ENCODE assay signal across 15 cellular contexts in genomic region chr11:63532799-63533475, GRCh38. TPM values are rescaled to one million over a fixed set of nuclear protein-coding genes. Genes with fewer than 3 reads are reported as not detected.
DNase-seq lines count a peak whose midpoint lies in the region; ATAC-seq, FAIRE-seq and TF ChIP-seq lines count a peak whose summit lies in the region.
"Had no signal": no experiment of that assay in that cellular context is flagged by ENCODE, and none has a peak within 500 bp of the region (broad histone marks: within the 10 kb centered on the region; RNA-seq: fewer than 3 reads in every experiment).

No MANE protein-coding gene starts in this region.

- H3K27ac ChIP-seq in DND-41 (ENCODE audit: low read length) (no peak overlapping the region), H1 (ENCODE audit: low read depth, low read length) (no peak overlapping the region; the same call in 1 of the 2 replicates)

- H3K4me2 ChIP-seq in DND-41 (ENCODE audit: insufficient read depth, low read length): no peak overlapping the region
- H3K4me2 ChIP-seq in H1 (ENCODE audit: insufficient read depth in 1 of 2, low read depth in 2 of 2, low read length in 2 of 2): peak overlapping the region; percentile 2 to 11; a peak in 3 of 4 replicates

- no peaks in the 10 kb centered on the region for H3K23me2 ChIP-seq in H1 (ENCODE audit: low read depth, low read length)

- H3K27me3 ChIP-seq in DND-41 (ENCODE audit: insufficient read depth, low read length, poor library complexity): no peaks in the 10 kb centered on the region
- H3K27me3 ChIP-seq in H1 (replicated peaks in 1 of 4; ENCODE audit: control insufficient read depth in 3 of 4, extremely low read depth in 1 of 4, insufficient read depth in 3 of 4, low read length in 3 of 4): no peaks in the 10 kb centered on the region
- H3K27me3 ChIP-seq: right lobe of liver had no signal

- no peak overlapping the region for H3K14ac ChIP-seq in H1 (ENCODE audit: insufficient read length)

- no peak for TF ChIP-seq POLR2A in H1 (IDR thresholded peaks at IDR 0.05; ENCODE audit: control extremely low read depth in 1 of 2, low read depth in 2 of 2, low read length in 2 of 2)

- peak overlapping the region; percentile 95 for H3K18ac ChIP-seq in H1 (ENCODE audit: extremely low read depth, low read length)

- no peak overlapping the region for H3K4me3 ChIP-seq in DND-41 (ENCODE audit: low read depth in 1 of 2, low read length in 2 of 2)
- peak overlapping the region in 1 of 4 experiments; percentile 33; a peak in 1 of 8 replicates for H3K4me3 ChIP-seq in H1 (ENCODE audit: extremely low read depth in 1 of 4, insufficient read depth in 2 of 4, low read depth in 3 of 4, low read length in 4 of 4)
- H3K4me3 ChIP-seq: right lobe of liver had no signal

- H2BK12ac ChIP-seq in H1 (ENCODE audit: low read depth, low read length): peak overlapping the region; percentile 97

- peak overlapping the region; percentile 61; the same call in 1 of the 2 replicates for H2BK15ac ChIP-seq in H1 (ENCODE audit: low read length)

- H3K9ac ChIP-seq in DND-41 (ENCODE audit: low read depth, low read length) (no peak overlapping the region), H1 (replicated peaks in 1 of 4; ENCODE audit: extremely low read depth in 1 of 4, low read depth in 3 of 4, low read length in 3 of 4) (no peak overlapping the region)

- H2BK20ac ChIP-seq in H1 (ENCODE audit: low read length): peak overlapping the region; percentile 99

- no peak overlapping the region for H3K23ac ChIP-seq in H1 (ENCODE audit: insufficient read length)

- no peak for TF ChIP-seq RAD21 in H1 (IDR thresholded peaks at IDR 0.05 in 1 of 2, conservative IDR thresholded peaks at IDR 0.05 in 1 of 2; ENCODE audit: low read depth in 2 of 2, low read length in 2 of 2)

- intact Hi-C loops in left ventricle myocardium superior (cut with micrococcal nuclease): no loop called here

- peak overlapping the region; percentile 6 for H3K4ac ChIP-seq in H1 (replicated peaks; ENCODE audit: insufficient read length, low read depth, low read length)

- H3K9me3 ChIP-seq in DND-41 (ENCODE audit: insufficient read depth, low read length, severe bottlenecking): no peaks in the 10 kb centered on the region
- no peaks in the 10 kb centered on the region; a peak in 1 of 4 replicates for H3K9me3 ChIP-seq in H1 (ENCODE audit: insufficient read depth in 2 of 2, low read depth in 1 of 2, low read length in 1 of 2)
- H3K9me3 ChIP-seq: right lobe of liver had no signal

- H4K20me1 ChIP-seq in DND-41 (ENCODE audit: insufficient read depth, low read length) (no peaks in the 10 kb centered on the region), H1 (replicated peaks in 1 of 2; ENCODE audit: control insufficient read depth in 1 of 2, insufficient read depth in 2 of 2, low read length in 2 of 2) (no peaks in the 10 kb centered on the region)

- CTCF ChIA-PET in H1 (lab: Charles Lee; ENCODE audit: partially characterized antibody): interaction anchor here (0.7 to 2.1 kb wide), 4 partner anchors 12 to 74 kb away, joined by 3 to 4 read pairs (median 4); no protein-coding TSS in a partner anchor

- peak; percentile 45 for FAIRE-seq in H1 (lab: Jason Lieb, UNC)

- H3K79me2 ChIP-seq in DND-41 (ENCODE audit: insufficient read depth, low read length) (no peaks in the 10 kb centered on the region), H1 (ENCODE audit: control insufficient read depth in 1 of 2, insufficient read depth in 2 of 2, low read length in 2 of 2) (no peaks in the 10 kb centered on the region)

- 0 out of 2 replicates have a peak overlapping the region, but pooled peaks have one; percentile 9 for H2AK5ac ChIP-seq in H1 (ENCODE audit: low read depth, low read length)

- H2BK5ac ChIP-seq in H1 (ENCODE audit: low read depth, low read length): peak overlapping the region; percentile 89; the same call in 1 of the 2 replicates

- no peaks in the 10 kb centered on the region for H3K79me1 ChIP-seq in H1 (ENCODE audit: low read depth, low read length)

- no peak for TF ChIP-seq EP300 in H1 (IDR thresholded peaks at IDR 0.05; ENCODE audit: borderline replicate concordance in 1 of 2, low read depth in 2 of 2, low read length in 2 of 2)

- 67% methylated on average over 4 of the region's 4 CpGs; no CpG with 5 or more reads in 1 of the 2 experiments for WGBS in H1 (ENCODE audit: extremely low coverage in 1 of 2, insufficient coverage in 1 of 2, insufficient read length in 1 of 2, insufficient replicate concordance in 2 of 2, low coverage in 1 of 2, low lambda C conversion rate in 2 of 2, missing lambda C conversion rate in 1 of 2), 2 experiments

- peak overlapping the region; percentile 64 for H4K5ac ChIP-seq in H1 (ENCODE audit: insufficient read length, low read depth, low read length)

- peak overlapping the region; percentile 95 for H4K91ac ChIP-seq in H1 (replicated peaks; ENCODE audit: insufficient read length, low read length)

- H3K36me3 ChIP-seq in DND-41 (ENCODE audit: insufficient read depth, low read length) (no peaks in the 10 kb centered on the region), H1 (ENCODE audit: control insufficient read depth in 2 of 4, insufficient read depth in 4 of 4, low read length in 3 of 4) (no peaks in the 10 kb centered on the region)
- H3K36me3 ChIP-seq: right lobe of liver had no signal

- TF ChIP-seq CTCF in DND-41 (IDR thresholded peaks at IDR 0.05; ENCODE audit: borderline replicate concordance, extremely low read depth, low read length, poor library complexity, severe bottlenecking) (no peak), H1 (IDR thresholded peaks at IDR 0.05; ENCODE audit: control extremely low read depth in 1 of 3, insufficient read depth in 1 of 3, low read depth in 1 of 3, low read length in 3 of 3) (no peak)

- H4K8ac ChIP-seq in H1 (ENCODE audit: extremely low read depth, insufficient read depth, low read length): no peak overlapping the region

- no peak overlapping the region for H3K56ac ChIP-seq in H1 (replicated peaks; ENCODE audit: insufficient read length, low read depth, low read length)

- DNase-seq in DND-41 (no peak), M059J (ENCODE audit: low read depth) (peak; percentile 21), H1 (ENCODE audit: low read depth in 1 of 2, low spot score in 2 of 2) (no peak), pons (ENCODE audit: low spot score) (peak; percentile 57), NCI-H187 (lab: John Stamatoyannopoulos, UW) (no peak), NCI-H1930 (lab: John Stamatoyannopoulos, UW) (no peak), T-helper 1 cell (no peak), left ventricle myocardium superior (no peak)
- DNase-seq: activated CD4-positive, alpha-beta T cell treated with anti-CD3 and anti-CD28 coated beads, Interleukin-2, amount 10 ng/mL, durations not matched to agents 24 days and 14 days; foreskin melanocyte; kidney glomerular epithelial cell; NCI-H226; right lobe of liver had no signal

- ATAC-seq in DND-41 (ENCODE audit: insufficient read depth, low read depth): no peak
- ATAC-seq in left ventricle myocardium superior: no peak
- ATAC-seq: HCT116, right lobe of liver had no signal

- peaks cover 40% of the 10 kb centered on the region for H3K4me1 ChIP-seq in DND-41 (ENCODE audit: insufficient read depth, low read length)
- peaks cover 14 to 31% (median 27%) of the 10 kb centered on the region in 4 experiments; a peak in 6 of 7 replicates for H3K4me1 ChIP-seq in H1 (replicated peaks in 1 of 4; ENCODE audit: control insufficient read depth in 3 of 4, insufficient read depth in 4 of 4, low read length in 3 of 4)

- H2BK120ac ChIP-seq in H1 (replicated peaks; ENCODE audit: low read depth, low read length): peak overlapping the region; percentile 77

- POLR2A ChIA-PET in H1 (lab: Charles Lee; ENCODE audit: partially characterized antibody): interaction anchor here (1.0 to 1.9 kb wide), 5 partner anchors 10 to 128 kb away, joined by 3 to 7 read pairs (median 4); no protein-coding TSS in a partner anchor

- H2AFZ ChIP-seq in DND-41 (ENCODE audit: low read depth, low read length) (peak overlapping the region; percentile 12; the same call in 1 of the 2 replicates), H1 (ENCODE audit: low read length) (no peak overlapping the region)

RNA-seq across cellular contexts. Expression of gene PLAAT4, which starts 3.7 kb away (rescaled TPM):
- 81.0 and 90.7 TPM in 2 replicates for total RNA-seq in M059J (2014; rRNA removed; shearing (Covaris generic))
- 2.6 and 2.8 TPM in 2 replicates for total RNA-seq in H1 (2021; fragmentation: NEBNext Ultra II Directional; extraction: Animal tissue kit (Norgen Biotek cat#: 25700))
- 3.9 and 4.1 TPM in 2 replicates for polyA plus RNA-seq in H1 (2011; rRNA removed)
- polyA plus RNA-seq in H1 (2011; cell fraction: cytosol; rRNA removed): 5.8 TPM
- polyA plus RNA-seq in H1 (2011; cell fraction: nucleus; rRNA removed): 5.1 TPM
- 2.6 to 3.9 TPM (median 3.2 TPM) in 4 replicates for polyA plus RNA-seq in H1 (2012, experiment 1 of 2)
- polyA plus RNA-seq in H1 (2012, experiment 2 of 2): 1.5 TPM
- 1.1 TPM for polyA plus RNA-seq in H1 (2013, experiment 1 of 2)
- 1.7 TPM for polyA plus RNA-seq in H1 (2013, experiment 2 of 2)
- 1.00 and 1.6 TPM in 2 replicates for polyA minus RNA-seq in H1 (2011; rRNA and poly(A)+ RNA removed)
- polyA minus RNA-seq in H1 (2011; cell fraction: cytosol; rRNA and poly(A)+ RNA removed): 2.1 TPM
- 2.8 TPM for polyA minus RNA-seq in H1 (2011; cell fraction: nucleus; rRNA and poly(A)+ RNA removed)
- total RNA-seq in left ventricle myocardium superior: 25.3 TPM

RNA-seq across cellular contexts. Expression of gene LGALS12, which starts 27.1 kb away (rescaled TPM):
- not detected in 2 replicates for total RNA-seq in M059J (2014; rRNA removed; shearing (Covaris generic))
- 1.3 and 1.6 TPM in 2 replicates for total RNA-seq in H1 (2021; fragmentation: NEBNext Ultra II Directional; extraction: Animal tissue kit (Norgen Biotek cat#: 25700))
- polyA plus RNA-seq in H1 (2011; rRNA removed): 2.9 and 3.2 TPM in 2 replicates
- 2.7 TPM for polyA plus RNA-seq in H1 (2011; cell fraction: cytosol; rRNA removed)
- polyA plus RNA-seq in H1 (2011; cell fraction: nucleus; rRNA removed): 3.4 TPM
- polyA plus RNA-seq in H1 (2012, experiment 1 of 2): 1.1 to 1.9 TPM (median 1.6 TPM) in 4 replicates
- polyA plus RNA-seq in H1 (2012, experiment 2 of 2): 1.1 TPM
- 0.83 TPM for polyA plus RNA-seq in H1 (2013, experiment 1 of 2)
- 0.90 TPM for polyA plus RNA-seq in H1 (2013, experiment 2 of 2)
- 3.0 and 3.5 TPM in 2 replicates for polyA minus RNA-seq in H1 (2011; rRNA and poly(A)+ RNA removed)
- polyA minus RNA-seq in H1 (2011; cell fraction: cytosol; rRNA and poly(A)+ RNA removed): not detected
- 1.7 TPM for polyA minus RNA-seq in H1 (2011; cell fraction: nucleus; rRNA and poly(A)+ RNA removed)
- total RNA-seq in left ventricle myocardium superior: 0.72 TPM
- total RNA-seq: activated CD4-positive, alpha-beta T cell treated with anti-CD3 and anti-CD28 coated beads, Interleukin-2, amount 10 ng/mL, durations not matched to agents 24 days and 14 days; OCI-LY7 had no signal

RNA-seq across cellular contexts. Expression of gene PLAAT2, which starts 30.2 kb away (rescaled TPM):
- total RNA-seq in M059J (2014; rRNA removed; shearing (Covaris generic)): 2.8 TPM in 1 of 2 replicates, not detected in the other
- 0.61 TPM in 1 of 2 replicates, not detected in the other for total RNA-seq in H1 (2021; fragmentation: NEBNext Ultra II Directional; extraction: Animal tissue kit (Norgen Biotek cat#: 25700))
- 0.39 and 0.42 TPM in 2 replicates for polyA plus RNA-seq in H1 (2011; rRNA removed)
- polyA plus RNA-seq in H1 (2011; cell fraction: cytosol; rRNA removed): 0.36 TPM
- polyA plus RNA-seq in H1 (2011; cell fraction: nucleus; rRNA removed): 0.64 TPM
- polyA plus RNA-seq in H1 (2012, experiment 1 of 2): 0.28 to 0.50 TPM in 2 of 4 replicates, not detected in the others
- polyA plus RNA-seq in H1 (2012, experiment 2 of 2): not detected
- polyA plus RNA-seq in H1 (2013, experiment 1 of 2): 0.10 TPM
- 0.26 TPM for polyA plus RNA-seq in H1 (2013, experiment 2 of 2)
- polyA minus RNA-seq in H1 (2011; rRNA and poly(A)+ RNA removed): not detected in 2 replicates
- polyA minus RNA-seq in H1 (2011; cell fraction: cytosol; rRNA and poly(A)+ RNA removed): not detected
- not detected for polyA minus RNA-seq in H1 (2011; cell fraction: nucleus; rRNA and poly(A)+ RNA removed)
- not detected for total RNA-seq in left ventricle myocardium superior
- total RNA-seq: activated CD4-positive, alpha-beta T cell treated with anti-CD3 and anti-CD28 coated beads, Interleukin-2, amount 10 ng/mL, durations not matched to agents 24 days and 14 days; OCI-LY7 had no signal

RNA-seq across cellular contexts. Expression of gene PLAAT5, which starts 42.0 kb away (rescaled TPM):
- total RNA-seq in M059J (2014; rRNA removed; shearing (Covaris generic)): not detected in 2 replicates
- 12.8 and 16.0 TPM in 2 replicates for total RNA-seq in H1 (2021; fragmentation: NEBNext Ultra II Directional; extraction: Animal tissue kit (Norgen Biotek cat#: 25700))
- 11.4 and 18.7 TPM in 2 replicates for polyA plus RNA-seq in H1 (2011; rRNA removed)
- 22.1 TPM for polyA plus RNA-seq in H1 (2011; cell fraction: cytosol; rRNA removed)
- 11.7 TPM for polyA plus RNA-seq in H1 (2011; cell fraction: nucleus; rRNA removed)
- polyA plus RNA-seq in H1 (2012, experiment 1 of 2): 12.8 to 17.8 TPM (median 16.1 TPM) in 4 replicates
- 4.1 TPM for polyA plus RNA-seq in H1 (2012, experiment 2 of 2)
- polyA plus RNA-seq in H1 (2013, experiment 1 of 2): 5.2 TPM
- polyA plus RNA-seq in H1 (2013, experiment 2 of 2): 5.3 TPM
- 37.8 and 40.3 TPM in 2 replicates for polyA minus RNA-seq in H1 (2011; rRNA and poly(A)+ RNA removed)
- 8.9 TPM for polyA minus RNA-seq in H1 (2011; cell fraction: cytosol; rRNA and poly(A)+ RNA removed)
- polyA minus RNA-seq in H1 (2011; cell fraction: nucleus; rRNA and poly(A)+ RNA removed): 14.6 TPM
- total RNA-seq in left ventricle myocardium superior: 1.5 TPM
- total RNA-seq: activated CD4-positive, alpha-beta T cell treated with anti-CD3 and anti-CD28 coated beads, Interleukin-2, amount 10 ng/mL, durations not matched to agents 24 days and 14 days; OCI-LY7; right lobe of liver had no signal

Comparison
In these comparisons a context has a peak if more than half of its experiments do, and no peak if none do; other contexts are left out.
1. DNase-seq: peak in M059J (single experiment) and pons (single experiment); none in DND-41 (single experiment), H1 (0 of 2), NCI-H187 (0 of 2), NCI-H1930 (0 of 2), T-helper 1 cell (0 of 5) and left ventricle myocardium superior (single experiment).